In the genomic region with DNA sequence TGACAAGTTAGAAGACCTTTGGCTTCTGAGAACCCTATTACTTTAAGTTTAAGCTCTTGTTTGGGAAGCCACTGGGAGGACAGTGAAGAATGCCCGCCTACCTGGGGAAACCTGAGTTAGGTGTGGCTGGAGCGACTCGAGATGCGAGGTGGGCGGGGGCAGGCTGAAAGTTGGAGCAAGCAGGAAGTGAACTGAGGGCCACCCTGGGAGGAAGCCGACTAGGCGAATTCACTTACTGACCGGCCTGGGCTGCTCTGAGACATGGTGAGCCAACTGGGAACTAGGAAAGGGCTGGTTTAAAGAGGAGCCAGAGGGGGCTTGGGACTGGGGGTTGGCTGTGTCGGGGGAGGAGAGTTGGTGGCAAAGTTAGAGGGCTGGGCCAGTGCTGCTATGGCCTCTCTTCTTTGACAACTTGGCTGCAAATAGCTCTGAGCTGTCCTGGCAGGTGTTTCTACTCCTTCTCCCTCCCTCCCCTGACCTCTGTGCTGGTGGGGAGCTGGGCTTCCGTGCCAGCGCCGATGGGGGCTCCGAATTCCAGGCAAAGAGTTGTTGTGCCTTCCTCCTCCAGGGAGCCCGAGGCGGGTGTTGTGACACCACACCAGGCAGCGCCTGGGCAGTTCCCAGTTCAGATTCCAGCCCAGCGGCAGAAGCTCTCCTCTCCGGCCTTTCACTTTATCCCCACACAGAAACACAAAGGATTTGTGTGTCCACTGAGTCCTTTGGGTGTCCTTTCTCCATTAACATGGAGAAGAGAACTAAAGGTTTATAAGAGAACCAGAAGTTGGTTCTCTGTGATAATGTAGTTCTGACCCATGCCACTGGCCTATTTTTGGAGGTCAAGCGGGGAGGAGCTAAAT, we compare ENCODE assay signal across 8 cellular contexts. TPM values are rescaled to one million over a fixed set of nuclear protein-coding genes. Genes with fewer than 3 reads are reported as not detected.
DNase-seq lines count a peak whose midpoint lies in the region; ATAC-seq, FAIRE-seq and TF ChIP-seq lines count a peak whose summit lies in the region.

A gene (plus strand): TSS at position 201 of the 857 bp plus-strand sequence. CDS start 61 bp downstream, at position 262.

- H3K36me3 ChIP-seq in Peyer's patch (peaks cover 0 to 10% (median 0%) of the 10 kb centered on the region in 3 donors), iPS DF 6.9 (ENCODE audit: control insufficient read depth, insufficient read depth, low read length) (no peaks in the 10 kb centered on the region)

- no peaks in the 10 kb centered on the region for H3K27me3 ChIP-seq in Peyer's patch
- no peaks in the 10 kb centered on the region for H3K27me3 ChIP-seq in iPS DF 6.9 (ENCODE audit: control insufficient read depth, insufficient read depth, low read length)

- H3K4me1 ChIP-seq in Peyer's patch (peaks cover 0 to 25% (median 1%) of the 10 kb centered on the region in 4 donors), iPS DF 6.9 (ENCODE audit: control insufficient read depth, insufficient read depth, low read length) (peaks cover 5% of the 10 kb centered on the region)

- DNase-seq in GM18507 (ENCODE audit: extremely low spot score, insufficient read length, low read depth) (no peak), Peyer's patch (peak; percentile 84 to 94 (median 91)), iPS DF 6.9 (ENCODE audit: low read depth, low spot score) (peak; percentile 52), midbrain (lab: John Stamatoyannopoulos, UW) (no peak), NCI-H2107 treated with DMSO at 0.1 percent for 48 hours (lab: John Stamatoyannopoulos, UW; ENCODE audit: unreplicated experiment) (no peak)
- DNase-seq in activated naive CD4-positive, alpha-beta T cell treated with anti-CD3 and anti-CD28 coated beads, Interleukin-2, amount 50 U/mL, for 16 hours = peak; percentile 61

- TF ChIP-seq POLR2A in Peyer's patch (IDR thresholded peaks at IDR 0.05) = peak; percentile 50 to 66

- WGBS in iPS DF 6.9 (ENCODE audit: insufficient coverage, insufficient read length) = no CpG with 5 or more reads among the region's 19 CpGs

- peak; percentile 80 for FAIRE-seq in GM18507 (lab: Jason Lieb, UNC)

- peak in 1 of 6 experiments; percentile 11 for TF ChIP-seq CTCF in Peyer's patch (IDR thresholded peaks at IDR 0.05)

- H3K4me3 ChIP-seq in Peyer's patch = peak within 1 kb of the TSS; percentile 44 to 66 (median 51)
- peak within 1 kb of the TSS; percentile 30; the same call in 1 of the 2 replicates for H3K4me3 ChIP-seq in iPS DF 6.9 (ENCODE audit: low read length)
- H3K4me3 ChIP-seq in skin epidermis = peak within 1 kb of the TSS; percentile 37 to 64 (median 52)

- H3K9me3 ChIP-seq in Peyer's patch (no peaks in the 10 kb centered on the region), iPS DF 6.9 (ENCODE audit: control insufficient read depth, insufficient read depth, low read length) (no peaks in the 10 kb centered on the region)

- H3K27ac ChIP-seq in Peyer's patch (peak within 1 kb of the TSS; percentile 76 to 86 (median 84)), iPS DF 6.9 (ENCODE audit: low read length) (no peak within 1 kb of the TSS), skin epidermis (peak within 1 kb of the TSS; percentile 68 to 94 (median 88))

- ATAC-seq in HG02938 (IDR thresholded peaks at IDR 0.05; ENCODE audit: unreplicated experiment) = peak; percentile 31

RNA-seq across cellular contexts. Expression of the gene that starts here (rescaled TPM):
- total RNA-seq in Peyer's patch = 100 to 1,000 TPM in 2 of 4 donors, 10 to 100 TPM in 2; 75.1 to 189 (median 112) TPM

Comparison
In these comparisons a context has a peak if more than half of its experiments do, and no peak if none do; other contexts are left out.
1. DNase-seq: peak in Peyer's patch (3 of 3), activated naive CD4-positive, alpha-beta T cell treated with anti-CD3 and anti-CD28 coated beads, Interleukin-2, amount 50 U/mL, for 16 hours (single experiment) and iPS DF 6.9 (single experiment); none in GM18507 (single experiment), midbrain (single experiment) and NCI-H2107 treated with DMSO at 0.1 percent for 48 hours (single experiment).
2. Peak in every context shown above with its lines, with median percentiles within 50 percentile points of each other: H3K4me3 ChIP-seq.